Comparison of ENCODE assay signal across 8 cellular contexts in genomic region chrX:153507484-153508178, GRCh38. TPM values are rescaled to one million over a fixed set of nuclear protein-coding genes. Genes with fewer than 3 reads are reported as not detected.
A peak's percentile ranks its signal among the peaks of the same experiment; 100 is the strongest.
DNase-seq lines count a peak whose midpoint lies in the region; ATAC-seq and TF ChIP-seq lines count a peak whose summit lies in the region.

No MANE protein-coding gene starts in this region.

- H3K27ac Mint-ChIP-seq in activated CD4-positive, alpha-beta memory T cell treated with anti-CD3 and anti-CD28 coated beads for 36 hours: no peak overlapping the region

- intact Hi-C loops in activated CD4-positive, alpha-beta memory T cell treated with anti-CD3 and anti-CD28 coated beads for 36 hours (cut with micrococcal nuclease): loop anchor here (1.0 to 5.0 kb wide), 4 partner anchors 36 to 565 kb away; partner anchors contain the start of gene PNMA6E
- intact Hi-C loops in dorsolateral prefrontal cortex (cut with DNase I): loop anchor here (2.0 to 10.0 kb wide), 7 partner anchors 35 to 560 kb away; partner anchors contain the start of genes HAUS7 (in 2 of the 2) and ZNF275 (in 1 of the 2)

- peak overlapping the region; percentile 41 to 79 (median 72) for H3K4me2 ChIP-seq in BLaER1 treated with 17β-estradiol and CSF1 and Interleukin-3, amounts not matched to agents 10 nM and 100 nM

- TF ChIP-seq CTCF in dorsolateral prefrontal cortex (IDR thresholded peaks at IDR 0.05 in 54 of 56, conservative IDR thresholded peaks at IDR 0.05 in 2 of 56; ENCODE audit: low read depth in 1 of 56, partially characterized antibody in 56 of 56) (peak; percentile 60 to 96 (median 87)), lung (IDR thresholded peaks at IDR 0.05; ENCODE audit: control extremely low read depth, extremely low read depth) (peak; percentile 90)

- peak overlapping the region in 6 of 11 experiments; percentile 28 to 69 (median 48); a peak in 10 of 22 replicates for H3K9ac ChIP-seq in BLaER1 treated with 17β-estradiol and CSF1 and Interleukin-3, amounts not matched to agents 10 nM and 100 nM

- CTCF ChIA-PET in activated CD4-positive, alpha-beta memory T cell treated with anti-CD3 and anti-CD28 coated beads for 36 hours (lab: Charles Lee): interaction anchor here (0.8 to 3.5 kb wide), 11 partner anchors 9 to 576 kb away, joined by 3 to 49 read pairs (median 6); partner anchors contain the start of gene HAUS7

- peaks cover 0 to 45% (median 0%) of the 10 kb centered on the region in 11 experiments; a peak in 7 of 22 replicates for H4K20me1 ChIP-seq in BLaER1 treated with 17β-estradiol and CSF1 and Interleukin-3, amounts not matched to agents 10 nM and 100 nM

- H3K4me3 ChIP-seq in BLaER1 treated with 17β-estradiol and CSF1 and Interleukin-3, amounts not matched to agents 10 nM and 100 nM: no peak overlapping the region
- peak overlapping the region in 1 of 59 donors; percentile 8 for H3K4me3 ChIP-seq in dorsolateral prefrontal cortex
- no peak overlapping the region for H3K4me3 ChIP-seq in lung

- DNase-seq in NCI-H69 (lab: John Stamatoyannopoulos, UW): peak; percentile 79
- peak; percentile 86 for DNase-seq in activated CD4-positive, alpha-beta memory T cell treated with anti-CD3 and anti-CD28 coated beads for 36 hours
- DNase-seq in dorsolateral prefrontal cortex: peak; percentile 76 to 91 (median 84)
- peak; percentile 81 for DNase-seq in lung (ENCODE audit: low spot score)
- peak; percentile 65 for DNase-seq in stimulated activated CD8-positive, alpha-beta memory T cell treated with anti-CD3 and anti-CD28 coated beads, Interleukin-15, amount 100 ng/mL, for 1 hour (ENCODE audit: low read depth)

- H3K36me3 Mint-ChIP-seq in activated CD4-positive, alpha-beta memory T cell treated with anti-CD3 and anti-CD28 coated beads for 36 hours: no peaks in the 10 kb centered on the region

- peaks cover 0 to 72% (median 29%) of the 10 kb centered on the region in 10 experiments; a peak in 16 of 20 replicates for H3K4me1 ChIP-seq in BLaER1 treated with 17β-estradiol and CSF1 and Interleukin-3, amounts not matched to agents 10 nM and 100 nM
- H3K4me1 ChIP-seq in lung (ENCODE audit: control insufficient read depth in 2 of 2, insufficient read depth in 2 of 2, low read length in 2 of 2): no peaks in the 10 kb centered on the region

- ATAC-seq in GM19043 (IDR thresholded peaks at IDR 0.05; ENCODE audit: low read depth, unreplicated experiment): peak; percentile 91
- peak; percentile 88 for ATAC-seq in HG03280 (IDR thresholded peaks at IDR 0.05; ENCODE audit: unreplicated experiment)
- ATAC-seq in lung (ENCODE audit: insufficient read depth, low FRiP score): peak; percentile 83

- peak overlapping the region in 6 of 11 experiments; percentile 41 to 75 (median 65); a peak in 11 of 22 replicates for H3K27ac ChIP-seq in BLaER1 treated with 17β-estradiol and CSF1 and Interleukin-3, amounts not matched to agents 10 nM and 100 nM
- H3K27ac ChIP-seq in dorsolateral prefrontal cortex: peak overlapping the region in 1 of 59 donors; percentile 44
- H3K27ac ChIP-seq in lung (ENCODE audit: low read depth in 1 of 2, low read length in 1 of 2): no peak overlapping the region

- no peaks in the 10 kb centered on the region for H3K9me3 Mint-ChIP-seq in activated CD4-positive, alpha-beta memory T cell treated with anti-CD3 and anti-CD28 coated beads for 36 hours

- H3K36me3 ChIP-seq in BLaER1 treated with 17β-estradiol and CSF1 and Interleukin-3, amounts not matched to agents 10 nM and 100 nM: no peaks in the 10 kb centered on the region
- H3K36me3 ChIP-seq in lung (ENCODE audit: control insufficient read depth in 2 of 2, insufficient read depth in 2 of 2, low read length in 2 of 2): no peaks in the 10 kb centered on the region

- POLR2A ChIA-PET in activated CD4-positive, alpha-beta memory T cell treated with anti-CD3 and anti-CD28 coated beads for 36 hours (lab: Charles Lee): no interaction called here

- 16 to 26% methylated on average over 8 to 19 of the region's 19 CpGs for WGBS in lung, 2 donors

- no peaks in the 10 kb centered on the region for H3K27me3 Mint-ChIP-seq in activated CD4-positive, alpha-beta memory T cell treated with anti-CD3 and anti-CD28 coated beads for 36 hours

- H3K4me3 Mint-ChIP-seq in activated CD4-positive, alpha-beta memory T cell treated with anti-CD3 and anti-CD28 coated beads for 36 hours: no peak overlapping the region

- H3K27me3 ChIP-seq in BLaER1 treated with 17β-estradiol and CSF1 and Interleukin-3, amounts not matched to agents 10 nM and 100 nM: peaks cover 0 to 56% (median 17%) of the 10 kb centered on the region in 11 experiments; a peak in 11 of 22 replicates
- peaks cover 0 to 81% (median 17%) of the 10 kb centered on the region in 45 donors for H3K27me3 ChIP-seq in dorsolateral prefrontal cortex
- H3K27me3 ChIP-seq in lung (ENCODE audit: control insufficient read depth, insufficient read depth): no peaks in the 10 kb centered on the region

- peaks cover 0 to 21% (median 4%) of the 10 kb centered on the region in 11 experiments; a peak in 8 of 22 replicates for H3K9me3 ChIP-seq in BLaER1 treated with 17β-estradiol and CSF1 and Interleukin-3, amounts not matched to agents 10 nM and 100 nM (replicated peaks in 1 of 11)
- peaks cover 0 to 3% of the 10 kb centered on the region in 2 donors for H3K9me3 ChIP-seq in lung (ENCODE audit: control insufficient read depth in 2 of 2, insufficient read depth in 1 of 2, low read length in 1 of 2)

- peaks cover 10% of the 10 kb centered on the region for H3K4me1 Mint-ChIP-seq in activated CD4-positive, alpha-beta memory T cell treated with anti-CD3 and anti-CD28 coated beads for 36 hours (ENCODE audit: low read depth)

RNA-seq across cellular contexts. Expression of gene ATP2B3, which starts 9.8 kb away (rescaled TPM):
- total RNA-seq in activated CD4-positive, alpha-beta memory T cell treated with anti-CD3 and anti-CD28 coated beads for 36 hours: not detected
- 10 to 100 TPM; 15.7 to 77.1 (median 57.9) TPM for total RNA-seq in dorsolateral prefrontal cortex
- under 1 TPM; 0.21 to 0.54 TPM for total RNA-seq in lung
- not detected for polyA plus RNA-seq in lung

RNA-seq across cellular contexts. Expression of gene BGN, which starts 12.9 kb away (rescaled TPM):
- total RNA-seq in activated CD4-positive, alpha-beta memory T cell treated with anti-CD3 and anti-CD28 coated beads for 36 hours: not detected
- 100 to 1,000 TPM in 2 of 120 experiments, 10 to 100 TPM in 118; 18.8 to 120 (median 39.8) TPM for total RNA-seq in dorsolateral prefrontal cortex
- total RNA-seq in lung: 100 to 1,000 TPM in 1 of 2 donors, 10 to 100 TPM in 1; 77.9 to 161 TPM
- polyA plus RNA-seq in lung: 100 to 1,000 TPM; 104 to 148 TPM

RNA-seq across cellular contexts. Expression of gene HAUS7, which starts 37.3 kb away (rescaled TPM):
- total RNA-seq in activated CD4-positive, alpha-beta memory T cell treated with anti-CD3 and anti-CD28 coated beads for 36 hours: 10 to 100 TPM; 59.1 to 62.3 TPM
- total RNA-seq in dorsolateral prefrontal cortex (10 to 100 TPM; 25.8 to 75.1 (median 43.9) TPM), lung (10 to 100 TPM; 11.3 to 31.6 TPM)
- 10 to 100 TPM; 24.4 to 42.9 TPM for polyA plus RNA-seq in lung

Comparison
In these comparisons a context has a peak if more than half of its experiments do, and no peak if none do; other contexts are left out.
1. H3K27ac ChIP-seq: peak in BLaER1 treated with 17β-estradiol and CSF1 and Interleukin-3, amounts not matched to agents 10 nM and 100 nM (6 of 11); none in lung (0 of 2).
2. RNA of gene ATP2B3, which starts 9.8 kb away (total RNA-seq): 15.7 to 77.1 TPM in dorsolateral prefrontal cortex; 0.21 to 0.54 TPM in lung and not detected in activated CD4-positive, alpha-beta memory T cell treated with anti-CD3 and anti-CD28 coated beads for 36 hours; every median in the first group is over 10 times any median in the second.
3. RNA of gene BGN, which starts 12.9 kb away (total RNA-seq): 77.9 to 161 TPM in lung and 18.8 to 120 TPM in dorsolateral prefrontal cortex; not detected in activated CD4-positive, alpha-beta memory T cell treated with anti-CD3 and anti-CD28 coated beads for 36 hours; every median in the first group is over 10 times any median in the second.
4. Peak in every context shown above with its lines, with median percentiles within 50 percentile points of each other: ATAC-seq and DNase-seq.